Comparison of ENCODE assay signal across 8 cellular contexts in genomic region chr2:96264086-96264485, GRCh38. TPM values are rescaled to one million over a fixed set of nuclear protein-coding genes. Genes with fewer than 3 reads are reported as not detected.
DNase-seq lines count a peak whose midpoint lies in the region; ATAC-seq, FAIRE-seq and TF ChIP-seq lines count a peak whose summit lies in the region.

No MANE protein-coding gene starts in this region.

- peak overlapping the region; percentile 92 for H3K4me3 ChIP-seq in BJ (ENCODE audit: low read depth, low read length)
- H3K4me3 ChIP-seq in Karpas-422 (ENCODE audit: low read length) = peak overlapping the region; percentile 100
- peak overlapping the region; percentile 99 for H3K4me3 ChIP-seq in effector memory CD4-positive, alpha-beta T cell (ENCODE audit: insufficient read depth, low read depth, low read length, poor library complexity, severe bottlenecking)

- H3K9me2 ChIP-seq in Karpas-422 (replicated peaks; ENCODE audit: insufficient read depth, low read length) = no peaks in the 10 kb centered on the region

- peaks cover 44% of the 10 kb centered on the region for H3K4me1 ChIP-seq in Karpas-422 (ENCODE audit: low read length)
- H3K4me1 ChIP-seq in effector memory CD4-positive, alpha-beta T cell (ENCODE audit: control insufficient read depth, insufficient read depth, low read length, poor library complexity, severe bottlenecking) = peaks cover 21% of the 10 kb centered on the region

- H4K20me1 ChIP-seq in Karpas-422 (ENCODE audit: insufficient read depth, low read depth, low read length) = peaks cover 32% of the 10 kb centered on the region; the same call in 1 of the 2 replicates

- POLR2A ChIA-PET in BJ (lab: Charles Lee) = no interaction called here

- H3K27me3 ChIP-seq in BJ (ENCODE audit: control insufficient read depth, insufficient read depth, low read length) (no peaks in the 10 kb centered on the region), Karpas-422 (ENCODE audit: low read length) (no peaks in the 10 kb centered on the region)
- no peaks in the 10 kb centered on the region for H3K27me3 ChIP-seq in effector memory CD4-positive, alpha-beta T cell (replicated peaks; ENCODE audit: control insufficient read depth, insufficient read depth, low read length, poor library complexity, severe bottlenecking)

- H2AFZ ChIP-seq in Karpas-422 (ENCODE audit: low read length) = no peak overlapping the region

- no peaks in the 10 kb centered on the region for H3K9me3 Mint-ChIP-seq in natural killer cell treated with Interleukin-12 subunit alpha and Interleukin-12 subunit beta and Interleukin-15 and Interleukin-18, amount 100 ng/mL, for 72 hours

- H3K27ac Mint-ChIP-seq in natural killer cell treated with Interleukin-12 subunit alpha and Interleukin-12 subunit beta and Interleukin-15 and Interleukin-18, amount 100 ng/mL, for 72 hours = peak overlapping the region; percentile 32 to 88

- H3K36me3 Mint-ChIP-seq in natural killer cell treated with Interleukin-12 subunit alpha and Interleukin-12 subunit beta and Interleukin-15 and Interleukin-18, amount 100 ng/mL, for 72 hours = peaks cover 24% of the 10 kb centered on the region

- H3K4me2 ChIP-seq in Karpas-422 (ENCODE audit: low read depth, low read length, poor library complexity, severe bottlenecking) = peak overlapping the region; percentile 90

- H3K9ac ChIP-seq in Karpas-422 (ENCODE audit: low read length) = peak overlapping the region; percentile 94

- CTCF ChIA-PET in BJ (lab: Yijun Ruan, JAX) = interaction anchor here (0.8 to 6.8 kb wide), 7 partner anchors 9 to 271 kb away, joined by 3 to 62 read pairs (median 5); partner anchors contain the start of genes ASTL and STARD7

- peaks cover 56 to 61% of the 10 kb centered on the region in 2 donors for H3K4me1 Mint-ChIP-seq in natural killer cell treated with Interleukin-12 subunit alpha and Interleukin-12 subunit beta and Interleukin-15 and Interleukin-18, amount 100 ng/mL, for 72 hours (ENCODE audit: low read depth in 2 of 2)

- no peak for TF ChIP-seq CTCF in BJ (IDR thresholded peaks at IDR 0.05; ENCODE audit: insufficient read depth, low read depth, low read length)

- peak overlapping the region; percentile 8; the same call in 1 of the 2 replicates for H3K27ac ChIP-seq in Karpas-422 (ENCODE audit: low read length)
- no peak overlapping the region for H3K27ac ChIP-seq in effector memory CD4-positive, alpha-beta T cell (ENCODE audit: insufficient read depth, low read length, poor library complexity, severe bottlenecking)

- H3K9me3 ChIP-seq in Karpas-422 (ENCODE audit: low read length) = no peaks in the 10 kb centered on the region
- H3K9me3 ChIP-seq in effector memory CD4-positive, alpha-beta T cell (ENCODE audit: control insufficient read depth, low read length) = no peaks in the 10 kb centered on the region

- ATAC-seq in natural killer cell treated with Interleukin-12 subunit alpha and Interleukin-12 subunit beta and Interleukin-15 and Interleukin-18, amount 100 ng/mL, for 72 hours = no peak
- ATAC-seq in GM19328 (IDR thresholded peaks at IDR 0.05; ENCODE audit: unreplicated experiment) = no peak

- peaks cover 92% of the 10 kb centered on the region for H3K79me2 ChIP-seq in Karpas-422 (ENCODE audit: low read length)

- no peaks in the 10 kb centered on the region for H3K27me3 Mint-ChIP-seq in natural killer cell treated with Interleukin-12 subunit alpha and Interleukin-12 subunit beta and Interleukin-15 and Interleukin-18, amount 100 ng/mL, for 72 hours

- DNase-seq in BJ (ENCODE audit: low read depth) = no peak
- DNase-seq in Karpas-422 = no peak
- DNase-seq in effector memory CD4-positive, alpha-beta T cell = no peak
- DNase-seq in natural killer cell treated with Interleukin-12 subunit alpha and Interleukin-12 subunit beta and Interleukin-15 and Interleukin-18, amount 100 ng/mL, for 72 hours (ENCODE audit: low spot score) = no peak
- no peak for DNase-seq in NCI-H1694 treated with DMSO at 0.1 percent for 48 hours (lab: John Stamatoyannopoulos, UW)
- no peak for DNase-seq in activated effector memory CD4-positive, alpha-beta T cell treated with anti-CD3 and anti-CD28 coated beads, Interleukin-2, amount 50 U/mL, for 16 hours
- DNase-seq in urothelium cell line (ENCODE audit: low spot score) = no peak

- peak overlapping the region; percentile 98 for H3K4me3 Mint-ChIP-seq in natural killer cell treated with Interleukin-12 subunit alpha and Interleukin-12 subunit beta and Interleukin-15 and Interleukin-18, amount 100 ng/mL, for 72 hours

- H3K36me3 ChIP-seq in BJ (ENCODE audit: control insufficient read depth, insufficient read depth, low read length) (peaks cover 11% of the 10 kb centered on the region), Karpas-422 (ENCODE audit: insufficient read depth, low read length) (peaks cover 17% of the 10 kb centered on the region; the same call in 1 of the 2 replicates)
- H3K36me3 ChIP-seq in effector memory CD4-positive, alpha-beta T cell (ENCODE audit: control insufficient read depth, insufficient read depth, low read length) = peaks cover 17% of the 10 kb centered on the region

- FAIRE-seq in urothelium cell line (lab: Jason Lieb, UNC) = no peak

RNA-seq across cellular contexts. Expression of gene TMEM127, which starts 1.7 kb away (rescaled TPM):
- 56.2 and 115 TPM in 2 replicates for polyA plus RNA-seq in BJ (2011; rRNA removed)
- 46.3 and 63.4 TPM in 2 replicates for polyA minus RNA-seq in BJ (2011; rRNA and poly(A)+ RNA removed)
- 17.7 and 21.9 TPM in 2 replicates for total RNA-seq in Karpas-422 (2014; rRNA removed; shearing (Covaris generic); ENCODE audit: low replicate concordance)
- total RNA-seq in natural killer cell treated with Interleukin-12 subunit alpha and Interleukin-12 subunit beta and Interleukin-15 and Interleukin-18, amount 100 ng/mL, for 72 hours = 10 to 100 TPM; 41.4 to 49.4 TPM

RNA-seq across cellular contexts. Expression of gene CIAO1, which starts 1.9 kb away (rescaled TPM):
- 76.5 and 90.0 TPM in 2 replicates for polyA plus RNA-seq in BJ (2011; rRNA removed)
- 45.8 and 77.7 TPM in 2 replicates for polyA minus RNA-seq in BJ (2011; rRNA and poly(A)+ RNA removed)
- 71.2 and 101 TPM in 2 replicates for total RNA-seq in Karpas-422 (2014; rRNA removed; shearing (Covaris generic); ENCODE audit: low replicate concordance)
- 100 to 1,000 TPM in 1 of 2 donors, 10 to 100 TPM in 1; 98.0 to 108 TPM for total RNA-seq in natural killer cell treated with Interleukin-12 subunit alpha and Interleukin-12 subunit beta and Interleukin-15 and Interleukin-18, amount 100 ng/mL, for 72 hours

RNA-seq across cellular contexts. Expression of gene SNRNP200, which starts 41.3 kb away (rescaled TPM):
- 83.2 and 111 TPM in 2 replicates for polyA plus RNA-seq in BJ (2011; rRNA removed)
- polyA minus RNA-seq in BJ (2011; rRNA and poly(A)+ RNA removed) = 175 and 201 TPM in 2 replicates
- 68.1 and 83.8 TPM in 2 replicates for total RNA-seq in Karpas-422 (2014; rRNA removed; shearing (Covaris generic); ENCODE audit: low replicate concordance)
- 100 to 1,000 TPM; 166 to 201 TPM for total RNA-seq in natural killer cell treated with Interleukin-12 subunit alpha and Interleukin-12 subunit beta and Interleukin-15 and Interleukin-18, amount 100 ng/mL, for 72 hours

RNA-seq across cellular contexts. Expression of gene STARD7, which starts 55.5 kb away (rescaled TPM):
- polyA plus RNA-seq in BJ (2011; rRNA removed) = 56.1 and 101 TPM in 2 replicates
- 45.3 and 46.4 TPM in 2 replicates for polyA minus RNA-seq in BJ (2011; rRNA and poly(A)+ RNA removed)
- total RNA-seq in Karpas-422 (2014; rRNA removed; shearing (Covaris generic); ENCODE audit: low replicate concordance) = 140 and 167 TPM in 2 replicates
- total RNA-seq in natural killer cell treated with Interleukin-12 subunit alpha and Interleukin-12 subunit beta and Interleukin-15 and Interleukin-18, amount 100 ng/mL, for 72 hours = 100 to 1,000 TPM; 153 to 206 TPM
